ENCODE assay signal across 17 cellular contexts in genomic region chr5:135079760-135080159, GRCh38. TPM values are rescaled to one million over a fixed set of nuclear protein-coding genes. Genes with fewer than 3 reads are reported as not detected.
DNase-seq lines count a peak whose midpoint lies in the region; FAIRE-seq and TF ChIP-seq lines count a peak whose summit lies in the region.
"Had no signal": no experiment of that assay in that cellular context is flagged by ENCODE, and none has a peak within 500 bp of the region (broad histone marks: within the 10 kb centered on the region; RNA-seq: fewer than 3 reads in every experiment).

No MANE protein-coding gene starts in this region.

- peaks cover 24 to 32% (median 26%) of the 10 kb centered on the region in 11 experiments for H3K9me3 ChIP-seq in BLaER1 treated with 17β-estradiol and CSF1 and Interleukin-3, amounts not matched to agents 10 nM and 100 nM (replicated peaks in 1 of 11)
- H3K9me3 ChIP-seq in spleen (peaks cover 0 to 24% (median 17%) of the 10 kb centered on the region in 8 donors), small intestine (ENCODE audit: control insufficient read depth, low read depth) (no peaks in the 10 kb centered on the region), prostate gland (no peaks in the 10 kb centered on the region)
- H3K9me3 ChIP-seq: HAP-1 had no signal

- TF ChIP-seq POLR2A in spleen (IDR thresholded peaks at IDR 0.05) (no peak), prostate gland (IDR thresholded peaks at IDR 0.05) (no peak)

- H4K20me1 ChIP-seq in BLaER1 treated with 17β-estradiol and CSF1 and Interleukin-3, amounts not matched to agents 10 nM and 100 nM = no peaks in the 10 kb centered on the region

- H3K27ac Mint-ChIP-seq in activated T-cell treated with anti-CD3 and anti-CD28 coated beads, Interleukin-2, amount 50 U/mL, for 24 hours = no peak overlapping the region
- H3K27ac Mint-ChIP-seq: CD8-positive, alpha-beta T cell had no signal

- no peak for TF ChIP-seq CTCF in coronary artery (IDR thresholded peaks at IDR 0.05)
- TF ChIP-seq CTCF in spleen (IDR thresholded peaks at IDR 0.05 in 8 of 11, conservative IDR thresholded peaks at IDR 0.05 in 3 of 11) = no peak
- no peak for TF ChIP-seq CTCF in prostate gland (IDR thresholded peaks at IDR 0.05)

- H3K9me3 Mint-ChIP-seq in activated T-cell treated with anti-CD3 and anti-CD28 coated beads, Interleukin-2, amount 50 U/mL, for 24 hours = peaks cover 13% of the 10 kb centered on the region

- H3K4me3 ChIP-seq in BLaER1 treated with 17β-estradiol and CSF1 and Interleukin-3, amounts not matched to agents 10 nM and 100 nM = no peak overlapping the region
- no peak overlapping the region for H3K4me3 ChIP-seq in coronary artery
- no peak overlapping the region for H3K4me3 ChIP-seq in spleen
- H3K4me3 ChIP-seq in small intestine (ENCODE audit: low read depth in 1 of 2, low read length in 2 of 2) = no peak overlapping the region
- no peak overlapping the region for H3K4me3 ChIP-seq in prostate gland
- H3K4me3 ChIP-seq: A549, GM23248, HAP-1 had no signal

- peak overlapping the region in 8 of 11 experiments; percentile 15 to 66 (median 45); a peak in 11 of 22 replicates for H3K4me2 ChIP-seq in BLaER1 treated with 17β-estradiol and CSF1 and Interleukin-3, amounts not matched to agents 10 nM and 100 nM
- H3K4me2 ChIP-seq: A549 had no signal

- no peak overlapping the region for H3K9ac ChIP-seq in BLaER1 treated with 17β-estradiol and CSF1 and Interleukin-3, amounts not matched to agents 10 nM and 100 nM
- H3K9ac ChIP-seq: GM23248 had no signal

- FAIRE-seq in small intestine (lab: Jason Lieb, UNC) = no peak
- FAIRE-seq: A549 had no signal

- H3K27me3 Mint-ChIP-seq in activated T-cell treated with anti-CD3 and anti-CD28 coated beads, Interleukin-2, amount 50 U/mL, for 24 hours = peaks cover 19% of the 10 kb centered on the region

- H3K27ac ChIP-seq in BLaER1 treated with 17β-estradiol and CSF1 and Interleukin-3, amounts not matched to agents 10 nM and 100 nM = no peak overlapping the region
- H3K27ac ChIP-seq in coronary artery (no peak overlapping the region), spleen (no peak overlapping the region), small intestine (ENCODE audit: low read depth in 1 of 2, low read length in 1 of 2) (no peak overlapping the region), prostate gland (no peak overlapping the region)
- H3K27ac ChIP-seq: 22Rv1, A549, GM23248 had no signal

- no peaks in the 10 kb centered on the region for H3K4me1 Mint-ChIP-seq in activated T-cell treated with anti-CD3 and anti-CD28 coated beads, Interleukin-2, amount 50 U/mL, for 24 hours (ENCODE audit: low read depth)

- peaks cover 0 to 11% (median 10%) of the 10 kb centered on the region in 10 experiments; a peak in 15 of 20 replicates for H3K4me1 ChIP-seq in BLaER1 treated with 17β-estradiol and CSF1 and Interleukin-3, amounts not matched to agents 10 nM and 100 nM
- H3K4me1 ChIP-seq in spleen (no peaks in the 10 kb centered on the region), small intestine (ENCODE audit: control insufficient read depth in 2 of 2, insufficient read depth in 1 of 2, low read depth in 1 of 2, low read length in 1 of 2) (no peaks in the 10 kb centered on the region), prostate gland (replicated peaks) (no peaks in the 10 kb centered on the region)
- H3K4me1 ChIP-seq: HAP-1 had no signal

- peak; percentile 11 for DNase-seq in activated T-cell treated with anti-CD3 and anti-CD28 coated beads, Interleukin-2, amount 50 U/mL, for 24 hours
- no peak for DNase-seq in activated T-cell treated with anti-CD3 and anti-CD28 coated beads, Interleukin-2, amount 50 U/mL, for 48 hours
- DNase-seq in coronary artery (ENCODE audit: low spot score) (peak; percentile 43), spleen (peak; percentile 41), hippocampal formation (lab: John Stamatoyannopoulos, UW) (no peak), small intestine (no peak), prostate gland (ENCODE audit: low spot score) (no peak)
- DNase-seq: AML-193; Calu3; CD8-positive, alpha-beta T cell; DMS79 treated with DMSO at 0.1 percent for 48 hours; GF-D8; GM23248 had no signal

- no peaks in the 10 kb centered on the region for H3K36me3 ChIP-seq in BLaER1 treated with 17β-estradiol and CSF1 and Interleukin-3, amounts not matched to agents 10 nM and 100 nM
- H3K36me3 ChIP-seq in spleen (no peaks in the 10 kb centered on the region), small intestine (ENCODE audit: control insufficient read depth in 2 of 2, insufficient read depth in 2 of 2, low read length in 2 of 2) (no peaks in the 10 kb centered on the region), prostate gland (no peaks in the 10 kb centered on the region)
- H3K36me3 ChIP-seq: HAP-1 had no signal

- intact Hi-C loops in spleen (cut with DNase I; ENCODE audit: low total_unique reads) (no loop called here), prostate gland (cut with DNase I) (no loop called here)

- 68 to 89% (median 76%) methylated on average over 2 of the region's 2 CpGs for WGBS in spleen, 5 donors
- WGBS in small intestine, 3 donors = 81 to 96% (median 90%) methylated on average over 2 of the region's 2 CpGs
- WGBS in prostate gland = 65% methylated on average over 2 of the region's 2 CpGs

- no peaks in the 10 kb centered on the region for H3K27me3 ChIP-seq in BLaER1 treated with 17β-estradiol and CSF1 and Interleukin-3, amounts not matched to agents 10 nM and 100 nM
- H3K27me3 ChIP-seq in spleen (replicated peaks in 1 of 7) = peaks cover 0 to 17% (median 0%) of the 10 kb centered on the region in 7 donors
- no peaks in the 10 kb centered on the region for H3K27me3 ChIP-seq in small intestine (ENCODE audit: control insufficient read depth in 2 of 2, insufficient read depth in 2 of 2, low read length in 2 of 2)
- H3K27me3 ChIP-seq in prostate gland (replicated peaks; ENCODE audit: insufficient read depth) = peaks cover 4% of the 10 kb centered on the region

- no peak overlapping the region for H3K4me3 Mint-ChIP-seq in activated T-cell treated with anti-CD3 and anti-CD28 coated beads, Interleukin-2, amount 50 U/mL, for 24 hours
- H3K4me3 Mint-ChIP-seq: CD8-positive, alpha-beta T cell had no signal

- H3K36me3 Mint-ChIP-seq in activated T-cell treated with anti-CD3 and anti-CD28 coated beads, Interleukin-2, amount 50 U/mL, for 24 hours (ENCODE audit: low read depth) = no peaks in the 10 kb centered on the region
- H3K36me3 Mint-ChIP-seq: CD8-positive, alpha-beta T cell had no signal

RNA-seq across cellular contexts. Expression of gene PITX1, which starts 45.7 kb away (rescaled TPM):
- under 1 TPM in 1 of 7 donors, not detected in 6; 0.98 TPM for total RNA-seq in spleen
- polyA plus RNA-seq in spleen = under 1 TPM; 0.04 to 0.38 (median 0.09) TPM
- 10 to 100 TPM in 2 of 3 donors, 1 to 10 TPM in 1; 5.4 to 30.0 (median 12.2) TPM for polyA plus RNA-seq in small intestine
- 10 to 100 TPM in 1 of 2 donors, 1 to 10 TPM in 1; 6.8 to 50.6 TPM for total RNA-seq in prostate gland
- total RNA-seq: CD8-positive, alpha-beta T cell; GM23248 had no signal
- polyA plus RNA-seq: GM23248 had no signal

Comparison
In these comparisons a context has a peak if more than half of its experiments do, and no peak if none do; other contexts are left out.
1. DNase-seq: peak in activated T-cell treated with anti-CD3 and anti-CD28 coated beads, Interleukin-2, amount 50 U/mL, for 24 hours (single experiment), coronary artery (single experiment) and spleen (single experiment); none in activated T-cell treated with anti-CD3 and anti-CD28 coated beads, Interleukin-2, amount 50 U/mL, for 48 hours (0 of 2), hippocampal formation (0 of 2), small intestine (single experiment) and prostate gland (single experiment).